ENCODE assay signal across 9 cellular contexts in the genomic region with DNA sequence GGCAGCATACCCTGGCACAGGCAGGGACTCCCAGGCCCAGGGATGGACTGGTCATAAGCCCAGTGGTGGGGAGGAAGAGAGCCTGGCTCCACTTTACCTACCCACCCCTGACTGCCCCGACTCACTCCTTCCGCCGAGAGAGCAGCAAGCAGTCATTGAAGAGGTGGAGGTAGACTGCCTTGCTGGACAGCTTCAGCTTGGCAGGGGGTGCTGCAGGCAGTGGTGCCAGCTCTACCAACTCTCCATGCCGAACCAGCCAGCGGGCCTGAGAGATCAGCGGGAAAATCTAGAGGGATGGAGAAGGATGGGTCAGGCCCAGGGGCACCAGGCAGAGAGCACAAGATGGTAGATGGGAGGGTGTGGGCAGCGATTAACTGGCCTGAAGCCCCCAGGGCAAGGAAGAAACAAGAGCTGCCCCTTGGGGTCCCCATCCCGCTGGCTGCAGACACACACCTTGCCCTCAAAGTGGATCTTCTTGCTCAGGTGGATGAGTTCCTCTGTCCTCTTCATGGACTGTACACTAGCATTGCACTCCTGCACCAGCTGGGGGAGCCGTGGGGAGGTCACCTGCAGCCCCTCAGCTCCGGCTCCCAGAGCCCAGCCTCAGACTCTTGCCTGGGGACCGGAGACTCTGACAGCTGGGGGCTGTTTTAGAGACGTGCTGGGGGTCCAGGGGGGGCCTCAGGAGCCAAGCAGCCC. TPM values are rescaled to one million over a fixed set of nuclear protein-coding genes. Genes with fewer than 3 reads are reported as not detected.
DNase-seq lines count a peak whose midpoint lies in the region; ATAC-seq and TF ChIP-seq lines count a peak whose summit lies in the region.
"Had no signal": no experiment of that assay in that cellular context is flagged by ENCODE, and none has a peak within 500 bp of the region (broad histone marks: within the 10 kb centered on the region; RNA-seq: fewer than 3 reads in every experiment).

No MANE protein-coding gene starts in this region.

- H3K27ac Mint-ChIP-seq in activated naive CD4-positive, alpha-beta T cell treated with anti-CD3 and anti-CD28 coated beads for 36 hours = no peak overlapping the region

- H3K36me3 ChIP-seq in MM.1S (replicated peaks; ENCODE audit: insufficient read depth, low read length) (no peaks in the 10 kb centered on the region), mesenchymal stem cell (ENCODE audit: control insufficient read depth in 1 of 2, insufficient read depth in 2 of 2, low read depth in 1 of 2, low read length in 2 of 2) (peaks cover 0 to 23% of the 10 kb centered on the region in 2 experiments)
- H3K36me3 ChIP-seq: SJSA1 had no signal

- H3K23ac ChIP-seq in mesenchymal stem cell (ENCODE audit: low read length in 2 of 2) = no peak overlapping the region

- H2BK12ac ChIP-seq in mesenchymal stem cell (ENCODE audit: low read length in 2 of 2) = no peak overlapping the region

- H4K20me1 ChIP-seq in MM.1S (ENCODE audit: insufficient read depth, low read length) = no peaks in the 10 kb centered on the region

- H3K4me1 ChIP-seq in MM.1S (ENCODE audit: low read length) = no peaks in the 10 kb centered on the region; the same call in 1 of the 2 replicates
- H3K4me1 ChIP-seq in mesenchymal stem cell (ENCODE audit: control insufficient read depth, insufficient read depth, low read depth, low read length) = peaks cover 20% of the 10 kb centered on the region

- WGBS in mesenchymal stem cell = 81% methylated on average over 12 of the region's 12 CpGs

- H3K9ac ChIP-seq in MM.1S (ENCODE audit: low read length) (no peak overlapping the region), mesenchymal stem cell (ENCODE audit: low read length) (no peak overlapping the region)

- H2AFZ ChIP-seq in MM.1S (ENCODE audit: low read length) = no peak overlapping the region
- H2AFZ ChIP-seq in mesenchymal stem cell (ENCODE audit: low read depth, low read length) = no peak overlapping the region

- H3K27me3 ChIP-seq in MM.1S (replicated peaks; ENCODE audit: insufficient read depth, low read length) = no peaks in the 10 kb centered on the region
- H3K27me3 ChIP-seq in mesenchymal stem cell (ENCODE audit: control insufficient read depth in 1 of 2, insufficient read depth in 1 of 2, low read length in 2 of 2) = no peaks in the 10 kb centered on the region
- H3K27me3 ChIP-seq: SJSA1 had no signal

- H3K4me3 ChIP-seq in MM.1S (ENCODE audit: low read length) (no peak overlapping the region), mesenchymal stem cell (ENCODE audit: insufficient read depth in 1 of 2, low read depth in 1 of 2, low read length in 2 of 2) (no peak overlapping the region)
- H3K4me3 ChIP-seq: SJSA1 had no signal

- H3F3A ChIP-seq in MM.1S (ENCODE audit: insufficient read depth, low read length) = peaks cover 4% of the 10 kb centered on the region; the same call in 1 of the 2 replicates

- H3K4me2 ChIP-seq in MM.1S (ENCODE audit: low read depth, low read length) (no peak overlapping the region), mesenchymal stem cell (ENCODE audit: low read length, poor library complexity, severe bottlenecking) (no peak overlapping the region)

- H3K14ac ChIP-seq in mesenchymal stem cell (ENCODE audit: low read length in 2 of 2) = no peak overlapping the region

- H4K91ac ChIP-seq in mesenchymal stem cell (ENCODE audit: low read length) = peak overlapping the region; percentile 45

- peak overlapping the region in 1 of 2 experiments; percentile 13 for H3K4ac ChIP-seq in mesenchymal stem cell (ENCODE audit: low read depth in 1 of 2, low read length in 2 of 2)

- H3K9me3 Mint-ChIP-seq in activated naive CD4-positive, alpha-beta T cell treated with anti-CD3 and anti-CD28 coated beads for 36 hours = no peaks in the 10 kb centered on the region

- H3K9me3 ChIP-seq in MM.1S (replicated peaks; ENCODE audit: insufficient read depth, low read length) (no peaks in the 10 kb centered on the region), mesenchymal stem cell (ENCODE audit: control insufficient read depth, low read length) (no peaks in the 10 kb centered on the region)
- H3K9me3 ChIP-seq: SJSA1 had no signal

- peak overlapping the region; percentile 19 for H4K8ac ChIP-seq in mesenchymal stem cell (ENCODE audit: low read length)

- H2BK120ac ChIP-seq in mesenchymal stem cell (ENCODE audit: low read depth, low read length) = no peak overlapping the region

- DNase-seq in DMS 273 (lab: John Stamatoyannopoulos, UW; ENCODE audit: unreplicated experiment) = peak; percentile 53
- no peak for DNase-seq in DMS 273 treated with DMSO at 0.1 percent for 48 hours (lab: John Stamatoyannopoulos, UW)
- no peak for DNase-seq in MM.1S
- DNase-seq in activated naive CD4-positive, alpha-beta T cell treated with anti-CD3 and anti-CD28 coated beads for 36 hours = peak; percentile 59
- DNase-seq in mesenchymal stem cell = no peak
- no peak for DNase-seq in sciatic nerve (ENCODE audit: low spot score)
- DNase-seq in left lobe of liver (ENCODE audit: low spot score) = no peak

- ATAC-seq in sciatic nerve (no peak), GM21526 (IDR thresholded peaks at IDR 0.05; ENCODE audit: low FRiP score, unreplicated experiment) (no peak), left lobe of liver (no peak)

- intact Hi-C loops in activated naive CD4-positive, alpha-beta T cell treated with anti-CD3 and anti-CD28 coated beads for 36 hours (cut with micrococcal nuclease) = no loop called here
- intact Hi-C loops in sciatic nerve (cut with DNase I) = loop anchor here (5.0 kb wide), 1 partner anchor 963 kb away; no protein-coding TSS in a partner anchor

- no peak overlapping the region for H2BK15ac ChIP-seq in mesenchymal stem cell (ENCODE audit: low read depth, poor library complexity, severe bottlenecking)

- no peak overlapping the region for H2AK5ac ChIP-seq in mesenchymal stem cell (ENCODE audit: low read length, severe bottlenecking)

- H3K27ac ChIP-seq in MM.1S (ENCODE audit: low read length) = no peak overlapping the region
- no peak overlapping the region for H3K27ac ChIP-seq in mesenchymal stem cell (ENCODE audit: low read length, poor library complexity, severe bottlenecking)
- H3K27ac ChIP-seq: SJSA1 had no signal

- no peak overlapping the region for H2BK5ac ChIP-seq in mesenchymal stem cell (ENCODE audit: low read depth, low read length, poor library complexity, severe bottlenecking)

- peaks cover 5% of the 10 kb centered on the region for H3K79me1 ChIP-seq in mesenchymal stem cell (replicated peaks; ENCODE audit: low read length, poor library complexity, severe bottlenecking)

- H3K9me2 ChIP-seq in MM.1S (replicated peaks; ENCODE audit: insufficient read depth, low read length) = no peaks in the 10 kb centered on the region

- H3K36me3 Mint-ChIP-seq in activated naive CD4-positive, alpha-beta T cell treated with anti-CD3 and anti-CD28 coated beads for 36 hours (ENCODE audit: low read depth) = no peaks in the 10 kb centered on the region

- no peaks in the 10 kb centered on the region for H3K27me3 Mint-ChIP-seq in activated naive CD4-positive, alpha-beta T cell treated with anti-CD3 and anti-CD28 coated beads for 36 hours (ENCODE audit: low read depth)

- H3K4me3 Mint-ChIP-seq in activated naive CD4-positive, alpha-beta T cell treated with anti-CD3 and anti-CD28 coated beads for 36 hours = peak overlapping the region; percentile 38

- CTCF ChIA-PET in activated naive CD4-positive, alpha-beta T cell treated with anti-CD3 and anti-CD28 coated beads for 36 hours (lab: Charles Lee) = interaction anchor here (0.6 to 3.5 kb wide), 9 partner anchors 12 to 162 kb away, joined by 3 to 22 read pairs (median 6); a partner anchor contains a TSS

- no peak overlapping the region for H3K18ac ChIP-seq in mesenchymal stem cell (ENCODE audit: low read depth in 1 of 2, low read length in 2 of 2)

- TF ChIP-seq CTCF in MM.1S (IDR thresholded peaks at IDR 0.05; ENCODE audit: low read length) = peak; percentile 43

- no peaks in the 10 kb centered on the region for H3K79me2 ChIP-seq in MM.1S (ENCODE audit: low read length)

- peaks cover 4% of the 10 kb centered on the region for H3K4me1 Mint-ChIP-seq in activated naive CD4-positive, alpha-beta T cell treated with anti-CD3 and anti-CD28 coated beads for 36 hours (ENCODE audit: low read depth)

RNA-seq across cellular contexts. Expression of a gene that starts 7.7 kb away (rescaled TPM):
- 1 to 10 TPM; 5.3 to 5.9 TPM for total RNA-seq in activated naive CD4-positive, alpha-beta T cell treated with anti-CD3 and anti-CD28 coated beads for 36 hours
- 4.5 TPM for polyA plus RNA-seq in mesenchymal stem cell (2013, experiment 1 of 2)
- polyA plus RNA-seq in mesenchymal stem cell (2013, experiment 2 of 2) = 4.5 TPM
- total RNA-seq in sciatic nerve (4.6 TPM), left lobe of liver (1.9 TPM)

RNA-seq across cellular contexts. Expression of a gene that starts 32.2 kb away (rescaled TPM):
- total RNA-seq in activated naive CD4-positive, alpha-beta T cell treated with anti-CD3 and anti-CD28 coated beads for 36 hours = 1 to 10 TPM; 2.7 to 4.0 TPM
- polyA plus RNA-seq in mesenchymal stem cell (2013, experiment 1 of 2) = 3.3 TPM
- polyA plus RNA-seq in mesenchymal stem cell (2013, experiment 2 of 2) = 2.7 TPM
- total RNA-seq in sciatic nerve (9.8 TPM), left lobe of liver (4.7 TPM)

RNA-seq across cellular contexts. Expression of a gene that starts 48.9 kb away (rescaled TPM):
- under 1 TPM; 0.29 to 0.54 TPM for total RNA-seq in activated naive CD4-positive, alpha-beta T cell treated with anti-CD3 and anti-CD28 coated beads for 36 hours
- 31.9 TPM for polyA plus RNA-seq in mesenchymal stem cell (2013, experiment 1 of 2)
- polyA plus RNA-seq in mesenchymal stem cell (2013, experiment 2 of 2) = 31.0 TPM
- total RNA-seq in sciatic nerve (31.3 TPM), left lobe of liver (6.5 TPM)

Comparison
In these comparisons a context has a peak if more than half of its experiments do, and no peak if none do; other contexts are left out.
1. DNase-seq: peak in DMS 273 (single experiment) and activated naive CD4-positive, alpha-beta T cell treated with anti-CD3 and anti-CD28 coated beads for 36 hours (single experiment); none in DMS 273 treated with DMSO at 0.1 percent for 48 hours (single experiment), MM.1S (single experiment), mesenchymal stem cell (single experiment), sciatic nerve (single experiment) and left lobe of liver (single experiment).